ENCODE assay signal across 8 cellular contexts in the genomic region with DNA sequence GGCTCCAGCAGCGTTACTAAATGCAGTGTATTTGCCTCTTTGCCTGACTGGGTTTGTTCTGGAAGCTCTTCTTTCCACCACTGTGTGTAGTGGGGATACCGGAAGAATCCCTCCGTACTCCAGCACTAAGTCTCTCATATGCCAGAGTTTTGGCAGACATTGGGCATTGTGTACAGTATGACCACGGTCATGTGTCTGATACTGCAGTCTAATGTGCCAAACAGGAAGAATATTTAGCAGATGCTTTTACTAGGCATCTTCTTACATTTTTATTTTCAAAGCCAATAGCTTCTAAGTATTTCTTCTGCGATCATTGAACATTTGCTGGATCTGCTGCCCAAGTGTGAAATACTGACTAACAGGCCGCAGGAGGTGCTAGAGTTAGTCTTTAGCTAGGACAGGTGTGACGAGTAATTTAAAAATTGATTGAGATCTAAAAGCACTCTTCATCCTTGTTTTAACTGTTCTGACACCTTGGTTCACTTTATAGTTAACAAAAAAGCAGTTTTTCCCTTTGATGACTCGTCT. TPM values are rescaled to one million over a fixed set of nuclear protein-coding genes. Genes with fewer than 3 reads are reported as not detected.
DNase-seq lines count a peak whose midpoint lies in the region; ATAC-seq, FAIRE-seq and TF ChIP-seq lines count a peak whose summit lies in the region.

No MANE protein-coding gene starts in this region.

- H4K91ac ChIP-seq in H9 (ENCODE audit: insufficient read length, low read depth, low read length): no peak overlapping the region

- intact Hi-C loops in ascending aorta (cut with DNase I): no loop called here

- H3K23me2 ChIP-seq in H9 (ENCODE audit: insufficient read length, low read depth, low read length, poor library complexity, severe bottlenecking): peaks cover 6% of the 10 kb centered on the region

- no peak overlapping the region for H2BK12ac ChIP-seq in H9 (ENCODE audit: insufficient read length, low read depth, low read length)

- no peak overlapping the region for H3T11ph ChIP-seq in H9 (ENCODE audit: low read length)

- no peak overlapping the region for H2BK15ac ChIP-seq in H9 (ENCODE audit: low read depth, low read length)

- TF ChIP-seq CTCF in AG04449 (IDR thresholded peaks at IDR 0.05; ENCODE audit: insufficient read depth, low read length, missing control alignments): no peak
- no peak for TF ChIP-seq CTCF in H9 (conservative IDR thresholded peaks at IDR 0.05)
- no peak for TF ChIP-seq CTCF in ascending aorta (IDR thresholded peaks at IDR 0.05)
- no peak for TF ChIP-seq CTCF in keratinocyte (optimal IDR thresholded peaks at IDR 0.05 in 1 of 3, IDR thresholded peaks at IDR 0.05 in 1 of 3, conservative IDR thresholded peaks at IDR 0.05 in 1 of 3; ENCODE audit: extremely low read depth in 1 of 3, insufficient read depth in 2 of 3, low read length in 3 of 3)

- H3K27ac ChIP-seq in H9 (ENCODE audit: insufficient read length, low read depth, low read length) (no peak overlapping the region), ascending aorta (no peak overlapping the region), keratinocyte (ENCODE audit: control insufficient read depth, insufficient read depth, low read length) (no peak overlapping the region)

- no peaks in the 10 kb centered on the region for H3K36me3 ChIP-seq in ascending aorta
- H3K36me3 ChIP-seq in keratinocyte (ENCODE audit: control insufficient read depth in 2 of 2, extremely low read depth in 1 of 2, insufficient read depth in 2 of 2, low read length in 2 of 2): no peaks in the 10 kb centered on the region

- no peak overlapping the region for H2BK5ac ChIP-seq in H9 (ENCODE audit: insufficient read length, low read length)

- WGBS in H9 (ENCODE audit: extremely low coverage, insufficient read length, low lambda C conversion rate): no CpG with 5 or more reads among the region's 8 CpGs

- no peaks in the 10 kb centered on the region for H3K79me1 ChIP-seq in H9 (ENCODE audit: insufficient read depth, low read depth, low read length, poor library complexity, severe bottlenecking)

- H3K9me1 ChIP-seq in keratinocyte (ENCODE audit: control insufficient read depth, extremely low read depth, insufficient read depth, low read length): no peaks in the 10 kb centered on the region

- POLR2A ChIA-PET in AG04449 (lab: Yijun Ruan, JAX): no interaction called here

- no peak overlapping the region for H2AK5ac ChIP-seq in H9 (ENCODE audit: insufficient read length, low read length)

- H3K4ac ChIP-seq in H9 (ENCODE audit: low read depth, low read length): no peak overlapping the region

- no peak overlapping the region for H2AFZ ChIP-seq in H9 (ENCODE audit: low read length)
- H2AFZ ChIP-seq in keratinocyte (ENCODE audit: control insufficient read depth, low read length): peak overlapping the region; percentile 1

- no peak overlapping the region for H2BK120ac ChIP-seq in H9 (ENCODE audit: low read depth, low read length, poor library complexity, severe bottlenecking)

- H4K5ac ChIP-seq in H9 (ENCODE audit: insufficient read length, low read depth, low read length): no peak overlapping the region

- H4K20me1 ChIP-seq in H9 (ENCODE audit: control insufficient read depth, insufficient read depth, insufficient read length) (no peaks in the 10 kb centered on the region), keratinocyte (ENCODE audit: control insufficient read depth, extremely low read depth, insufficient read depth, low read length) (no peaks in the 10 kb centered on the region)

- no peaks in the 10 kb centered on the region; a peak in 1 of 5 replicates for H3K9me3 Mint-ChIP-seq in H9
- H3K9me3 Mint-ChIP-seq in stimulated activated naive CD8-positive, alpha-beta T cell treated with anti-CD3 and anti-CD28 coated beads, Interleukin-15, amount 100 ng/mL, for 72 hours: no peaks in the 10 kb centered on the region

- H3K9ac ChIP-seq in H9 (ENCODE audit: extremely low read depth, insufficient read length, low read length) (no peak overlapping the region), keratinocyte (ENCODE audit: control insufficient read depth, extremely low read depth, insufficient read depth, low read length) (no peak overlapping the region)

- H3K4me2 ChIP-seq in H9 (ENCODE audit: insufficient read depth, insufficient read length, low read length) (peak overlapping the region; percentile 58), keratinocyte (ENCODE audit: control insufficient read depth, extremely low read depth, insufficient read depth, low read depth, low read length) (peak overlapping the region; percentile 75)

- H3K27me3 ChIP-seq in H9 (ENCODE audit: insufficient read depth, low read length) (peaks cover 6% of the 10 kb centered on the region; the same call in 1 of the 2 replicates), ascending aorta (no peaks in the 10 kb centered on the region), keratinocyte (ENCODE audit: control insufficient read depth, extremely low read depth, insufficient read depth, low read length) (peaks cover 28% of the 10 kb centered on the region)

- H3K4me1 ChIP-seq in H9 (ENCODE audit: insufficient read depth, low read length) (peaks cover 5% of the 10 kb centered on the region; the same call in 1 of the 2 replicates), ascending aorta (no peaks in the 10 kb centered on the region), keratinocyte (ENCODE audit: control insufficient read depth, extremely low read depth, insufficient read depth, low read length) (no peaks in the 10 kb centered on the region)

- CTCF ChIA-PET in AG04449 (lab: Yijun Ruan, JAX): interaction anchor here (2.1 kb wide), 1 partner anchor 243 kb away, joined by 6 read pairs; no protein-coding TSS in a partner anchor

- no peak overlapping the region for H3K56ac ChIP-seq in H9 (ENCODE audit: insufficient read length, low read depth, low read length)

- no peaks in the 10 kb centered on the region for H3K36me3 Mint-ChIP-seq in H9 (ENCODE audit: insufficient read depth in 1 of 3, low read depth in 3 of 3)

- H3K4me3 ChIP-seq in AG04449 (ENCODE audit: low read depth, low read length) (peak overlapping the region; percentile 60), ascending aorta (peak overlapping the region; percentile 81 to 91), keratinocyte (ENCODE audit: control insufficient read depth in 2 of 3, extremely low read depth in 1 of 3, insufficient read depth in 2 of 3, low read depth in 1 of 3, low read length in 3 of 3) (peak overlapping the region; percentile 6 to 53 (median 45))

- dilution Hi-C loops in keratinocyte (cut with MboI; ENCODE audit: extremely low pct_ligation_motif_present, low sequenced_read_pairs): no loop called here

- no peak overlapping the region for H3K23ac ChIP-seq in H9 (ENCODE audit: insufficient read length, low read depth, low read length)

- H3K27ac Mint-ChIP-seq in H9: no peak overlapping the region
- no peak overlapping the region for H3K27ac Mint-ChIP-seq in stimulated activated naive CD8-positive, alpha-beta T cell treated with anti-CD3 and anti-CD28 coated beads, Interleukin-15, amount 100 ng/mL, for 72 hours

- H3K4me1 Mint-ChIP-seq in H9: peaks cover 28% of the 10 kb centered on the region in 2 experiments
- peaks cover 47% of the 10 kb centered on the region for H3K4me1 Mint-ChIP-seq in stimulated activated naive CD8-positive, alpha-beta T cell treated with anti-CD3 and anti-CD28 coated beads, Interleukin-15, amount 100 ng/mL, for 72 hours

- no peak for ATAC-seq in stimulated activated naive CD8-positive, alpha-beta T cell treated with anti-CD3 and anti-CD28 coated beads, Interleukin-15, amount 100 ng/mL, for 72 hours

- H3K79me2 ChIP-seq in H9 (ENCODE audit: insufficient read depth, low read length) (no peaks in the 10 kb centered on the region), keratinocyte (ENCODE audit: control insufficient read depth, insufficient read depth, low read length) (no peaks in the 10 kb centered on the region)

- no peak overlapping the region for H4K8ac ChIP-seq in H9 (replicated peaks; ENCODE audit: insufficient read length, low read depth, low read length)

- DNase-seq in AG04449 (ENCODE audit: low read depth, low spot score) (no peak), H9 (no peak), ascending aorta (ENCODE audit: low spot score in 2 of 2) (no peak), keratinocyte (ENCODE audit: low read depth, low spot score) (no peak), SKM-1 treated with dmso at 0.1 percent for 144 hours (lab: John Stamatoyannopoulos, UW; ENCODE audit: unreplicated experiment) (no peak), NCI-H187 (lab: John Stamatoyannopoulos, UW) (no peak), D341Med (ENCODE audit: low spot score) (no peak)
- DNase-seq in stimulated activated naive CD8-positive, alpha-beta T cell treated with anti-CD3 and anti-CD28 coated beads, Interleukin-15, amount 100 ng/mL, for 72 hours: no peak

- FAIRE-seq in keratinocyte (lab: Jason Lieb, UNC): no peak

- H3K9me3 ChIP-seq in H9 (ENCODE audit: control insufficient read depth, low read depth, low read length) (no peaks in the 10 kb centered on the region), ascending aorta (no peaks in the 10 kb centered on the region), keratinocyte (ENCODE audit: control insufficient read depth, low read depth, low read length) (no peaks in the 10 kb centered on the region)

- peak overlapping the region; percentile 71 to 81 for H3K4me3 Mint-ChIP-seq in H9
- peak overlapping the region; percentile 65 to 80 for H3K4me3 Mint-ChIP-seq in stimulated activated naive CD8-positive, alpha-beta T cell treated with anti-CD3 and anti-CD28 coated beads, Interleukin-15, amount 100 ng/mL, for 72 hours

- no peak overlapping the region for H3K14ac ChIP-seq in H9 (ENCODE audit: insufficient read depth, low read length)

- H3K18ac ChIP-seq in H9 (ENCODE audit: insufficient read length, low read depth, low read length): no peak overlapping the region

- H3K27me3 Mint-ChIP-seq in H9 (ENCODE audit: low read depth): peaks cover 60% of the 10 kb centered on the region
- peaks cover 45% of the 10 kb centered on the region for H3K27me3 Mint-ChIP-seq in stimulated activated naive CD8-positive, alpha-beta T cell treated with anti-CD3 and anti-CD28 coated beads, Interleukin-15, amount 100 ng/mL, for 72 hours

- no peak overlapping the region for H2BK20ac ChIP-seq in H9 (ENCODE audit: low read depth, low read length, poor library complexity, severe bottlenecking)

RNA-seq across cellular contexts. Expression of a gene that starts 0.7 kb away (rescaled TPM):
- total RNA-seq in H9 (2021) (1.6 and 2.3 TPM in 2 replicates), ascending aorta (not detected)
- 0.07 to 0.11 TPM (median 0.08 TPM) in 3 replicates for polyA plus RNA-seq in keratinocyte
- not detected for polyA plus RNA-seq in keratinocyte (2011; ENCODE audit: low read depth)
- 0.13 and 0.17 TPM in 2 replicates for polyA plus RNA-seq in keratinocyte (2011; cell fraction: cytosol; rRNA removed)
- 0.13 and 0.16 TPM in 2 replicates for polyA plus RNA-seq in keratinocyte (2011; cell fraction: nucleus; rRNA removed)
- not detected in 2 replicates for polyA plus RNA-seq in keratinocyte (2012; ENCODE audit: low replicate concordance)
- polyA minus RNA-seq in keratinocyte: not detected in 3 replicates
- not detected for polyA minus RNA-seq in keratinocyte (2011; cell fraction: cytosol; rRNA and poly(A)+ RNA removed)
- 0.23 TPM in 1 of 2 replicates, not detected in the other for polyA minus RNA-seq in keratinocyte (2011; cell fraction: nucleus; rRNA and poly(A)+ RNA removed)
